Comparison of ENCODE assay signal across 21 cellular contexts in the genomic region with DNA sequence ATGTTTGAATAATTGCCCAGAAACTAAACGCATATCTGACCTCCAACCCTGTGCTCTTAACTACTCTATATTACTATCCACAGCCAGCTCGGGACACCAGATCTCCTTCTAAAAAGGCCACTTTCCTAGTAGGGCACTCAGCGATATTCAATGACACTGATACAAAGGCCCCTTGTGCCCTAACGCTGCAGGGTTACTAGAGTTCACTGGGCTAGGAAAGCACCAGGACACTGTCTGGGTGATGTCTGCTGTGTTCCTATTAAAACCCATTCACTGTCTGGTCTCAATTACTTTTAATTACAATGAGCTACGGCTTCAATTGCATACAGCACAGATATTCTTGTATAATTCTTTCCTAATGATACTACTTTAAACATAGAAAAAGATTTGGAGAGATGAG.
DNase-seq lines count a peak whose midpoint lies in the region; ATAC-seq and TF ChIP-seq lines count a peak whose summit lies in the region.
"Had no signal": no experiment of that assay in that cellular context is flagged by ENCODE, and none has a peak within 500 bp of the region (broad histone marks: within the 10 kb centered on the region; RNA-seq: fewer than 3 reads in every experiment).

No MANE protein-coding gene starts in this region.

- H3K9me3 Mint-ChIP-seq in GM23338 (no peaks in the 10 kb centered on the region; the same call in 2 of the 3 replicates), neural crest cell (peaks cover 4% of the 10 kb centered on the region)

- TF ChIP-seq POLR2A in body of pancreas (IDR thresholded peaks at IDR 0.05) (no peak), testis (IDR thresholded peaks at IDR 0.05) (no peak)

- no peaks in the 10 kb centered on the region for H3K9me2 ChIP-seq in GM23338 (ENCODE audit: insufficient read depth)

- no peaks in the 10 kb centered on the region for H3F3A ChIP-seq in GM23338 (replicated peaks; ENCODE audit: low read depth)

- H3K4me1 ChIP-seq in GM23338 (ENCODE audit: insufficient read depth) (peaks cover 12% of the 10 kb centered on the region; the same call in 1 of the 2 replicates), body of pancreas (no peaks in the 10 kb centered on the region), testis (no peaks in the 10 kb centered on the region)
- H3K4me1 ChIP-seq: A549, Caco-2 had no signal

- H3K36me3 ChIP-seq in GM23338 (ENCODE audit: insufficient read depth) (no peaks in the 10 kb centered on the region), body of pancreas (replicated peaks in 1 of 2; ENCODE audit: insufficient read depth in 1 of 2, low read depth in 2 of 2) (no peaks in the 10 kb centered on the region), testis (ENCODE audit: low read depth, missing control alignments) (no peaks in the 10 kb centered on the region)

- 19 to 20% methylated on average over 5 of the region's 5 CpGs for WGBS in body of pancreas, 2 donors
- WGBS in testis, 2 donors, result 40 to 51% methylated on average over 5 of the region's 5 CpGs

- no peak overlapping the region for H3K4me3 ChIP-seq in GM23338
- H3K4me3 ChIP-seq in body of pancreas, result no peak overlapping the region
- H3K4me3 ChIP-seq in testis, result no peak overlapping the region
- H3K4me3 ChIP-seq: A549 had no signal

- H3K4me3 Mint-ChIP-seq in GM23338 (no peak overlapping the region), neural crest cell (peak overlapping the region; percentile 1)
- H3K4me3 Mint-ChIP-seq: CD4-positive, alpha-beta T cell; IgD-negative memory B cell had no signal

- no peak overlapping the region for H2AFZ ChIP-seq in GM23338

- H3K27me3 Mint-ChIP-seq in GM23338 (ENCODE audit: insufficient read depth, low read depth, poor library complexity) (no peaks in the 10 kb centered on the region), neural crest cell (ENCODE audit: low read depth) (no peaks in the 10 kb centered on the region)
- H3K27me3 Mint-ChIP-seq: CD4-positive, alpha-beta T cell; IgD-negative memory B cell had no signal

- H3K36me3 Mint-ChIP-seq in GM23338 (ENCODE audit: low read depth), result no peaks in the 10 kb centered on the region
- no peaks in the 10 kb centered on the region for H3K36me3 Mint-ChIP-seq in neural crest cell (ENCODE audit: low read depth)
- H3K36me3 Mint-ChIP-seq: IgD-negative memory B cell had no signal

- H4K20me1 ChIP-seq in GM23338 (replicated peaks; ENCODE audit: insufficient read depth), result no peaks in the 10 kb centered on the region

- no peak overlapping the region for H3K27ac Mint-ChIP-seq in GM23338
- H3K27ac Mint-ChIP-seq in neural crest cell (ENCODE audit: unreplicated experiment), result no peak overlapping the region
- H3K27ac Mint-ChIP-seq: CD4-positive, alpha-beta T cell; IgD-negative memory B cell had no signal

- ATAC-seq in GM23338, result peak; percentile 79
- peak; percentile 55 for ATAC-seq in body of pancreas
- no peak for ATAC-seq in HG02798 (IDR thresholded peaks at IDR 0.05; ENCODE audit: poor library complexity, unreplicated experiment)
- ATAC-seq: A549 had no signal

- peaks cover 19% of the 10 kb centered on the region for H3K4me1 Mint-ChIP-seq in GM23338
- H3K4me1 Mint-ChIP-seq in neural crest cell, result peaks cover 25% of the 10 kb centered on the region
- H3K4me1 Mint-ChIP-seq: IgD-negative memory B cell had no signal

- no peak overlapping the region for H3K4me2 ChIP-seq in GM23338
- H3K4me2 ChIP-seq: A549 had no signal

- DNase-seq in GM23338 (ENCODE audit: low spot score) (peak; percentile 24), body of pancreas (peak in 1 of 4 donors; percentile 15), neural crest cell (ENCODE audit: low read depth, low spot score) (peak; percentile 3), testis (peak; percentile 75), NCI-H2029 treated with DMSO at 0.1 percent for 48 hours (lab: John Stamatoyannopoulos, UW) (no peak), CD1c-positive myeloid dendritic cell (ENCODE audit: extremely low spot score) (no peak)
- DNase-seq: Caco-2; CD4-positive, alpha-beta T cell; DMS 273 treated with DMSO at 0.1 percent for 48 hours; DMS79 treated with DMSO at 0.1 percent for 48 hours; NCI-H1105; NCI-H146; NCI-H2029; NCI-H345; NCI-H524; NCI-H774; NK-92 treated with Interleukin-12 subunit alpha and Interleukin-12 subunit beta, amount 100 ng/mL, for 24 hours; SHP77 had no signal

- H3K27ac ChIP-seq in GM23338 (ENCODE audit: low read depth), result no peak overlapping the region
- peak overlapping the region in 1 of 4 donors; percentile 5 for H3K27ac ChIP-seq in body of pancreas
- no peak overlapping the region for H3K27ac ChIP-seq in testis
- H3K27ac ChIP-seq: A549 had no signal

- no peak for TF ChIP-seq CTCF in GM23338 (conservative IDR thresholded peaks at IDR 0.05; ENCODE audit: low read depth in 2 of 2)
- TF ChIP-seq CTCF in body of pancreas (IDR thresholded peaks at IDR 0.05), result no peak
- no peak for TF ChIP-seq CTCF in neural crest cell (conservative IDR thresholded peaks at IDR 0.05)
- no peak for TF ChIP-seq CTCF in testis (IDR thresholded peaks at IDR 0.05)

- no peaks in the 10 kb centered on the region for H3K79me2 ChIP-seq in GM23338 (replicated peaks; ENCODE audit: insufficient read depth)

- intact Hi-C loops in body of pancreas (cut with DNase I) (no loop called here), testis (cut with DNase I; ENCODE audit: low total_unique reads) (no loop called here)

- no peaks in the 10 kb centered on the region for H3K9me3 ChIP-seq in body of pancreas
- H3K9me3 ChIP-seq in testis, result no peaks in the 10 kb centered on the region
- H3K9me3 ChIP-seq: A549, Caco-2 had no signal

- H3K27me3 ChIP-seq in GM23338 (ENCODE audit: insufficient read depth) (no peaks in the 10 kb centered on the region), body of pancreas (no peaks in the 10 kb centered on the region), testis (no peaks in the 10 kb centered on the region)

TF ChIP-seq in GM23338, 12 proteins besides CTCF, POLR2A, EP300 and RAD21 (continues in another document):
- TF ChIP-seq NANOG (IDR thresholded peaks at IDR 0.05; ENCODE audit: borderline replicate concordance), result no peak
- no peak for TF ChIP-seq ZNF331 (CRISPR knock-in tag; IDR thresholded peaks at IDR 0.05; ENCODE audit: low read depth)
- TF ChIP-seq EZH2phosphoT487 (IDR thresholded peaks at IDR 0.05; ENCODE audit: unreplicated experiment), result no peak
- TF ChIP-seq CREB1 (CRISPR knock-in tag; IDR thresholded peaks at IDR 0.05; ENCODE audit: low read depth), result no peak
- no peak for TF ChIP-seq ZNF114 (CRISPR knock-in tag; IDR thresholded peaks at IDR 0.05)
- no peak for TF ChIP-seq STAT1 (IDR thresholded peaks at IDR 0.05; ENCODE audit: unreplicated experiment)
- TF ChIP-seq, protein P1, sequence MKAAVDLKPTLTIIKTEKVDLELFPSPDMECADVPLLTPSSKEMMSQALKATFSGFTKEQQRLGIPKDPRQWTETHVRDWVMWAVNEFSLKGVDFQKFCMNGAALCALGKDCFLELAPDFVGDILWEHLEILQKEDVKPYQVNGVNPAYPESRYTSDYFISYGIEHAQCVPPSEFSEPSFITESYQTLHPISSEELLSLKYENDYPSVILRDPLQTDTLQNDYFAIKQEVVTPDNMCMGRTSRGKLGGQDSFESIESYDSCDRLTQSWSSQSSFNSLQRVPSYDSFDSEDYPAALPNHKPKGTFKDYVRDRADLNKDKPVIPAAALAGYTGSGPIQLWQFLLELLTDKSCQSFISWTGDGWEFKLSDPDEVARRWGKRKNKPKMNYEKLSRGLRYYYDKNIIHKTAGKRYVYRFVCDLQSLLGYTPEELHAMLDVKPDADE (IDR thresholded peaks at IDR 0.05), result no peak
- no peak for TF ChIP-seq POLR2AphosphoS5 (IDR thresholded peaks at IDR 0.05; ENCODE audit: low read depth)

Comparison
In these comparisons a context has a peak if more than half of its experiments do, and no peak if none do; other contexts are left out.
1. DNase-seq: peak in GM23338 (single experiment), neural crest cell (single experiment) and testis (single experiment); none in NCI-H2029 treated with DMSO at 0.1 percent for 48 hours (single experiment) and CD1c-positive myeloid dendritic cell (single experiment).